16 cellular contexts compared by ENCODE assay signal in the genomic region with DNA sequence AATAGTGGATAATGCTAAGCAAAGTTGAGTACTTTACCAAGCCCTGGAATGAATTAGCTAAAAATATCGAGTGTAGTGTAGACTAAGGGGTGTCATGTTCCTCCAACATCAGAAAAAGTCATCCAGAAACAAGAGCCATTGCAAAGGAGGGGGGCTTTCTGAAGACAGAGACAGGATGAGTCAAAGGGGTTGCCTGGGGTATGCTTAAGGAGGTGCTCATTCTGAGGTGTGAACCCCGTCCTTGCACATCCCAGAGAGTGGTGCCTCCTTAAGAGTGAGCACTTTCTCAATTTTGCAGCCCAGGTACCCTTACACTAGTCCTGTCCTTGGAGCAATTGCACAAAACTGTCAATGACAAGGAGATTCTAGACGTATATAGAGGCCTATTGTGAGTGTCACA. TPM values are rescaled to one million over a fixed set of nuclear protein-coding genes. Genes with fewer than 3 reads are reported as not detected.
DNase-seq lines count a peak whose midpoint lies in the region; ATAC-seq and TF ChIP-seq lines count a peak whose summit lies in the region.
"Had no signal": no experiment of that assay in that cellular context is flagged by ENCODE, and none has a peak within 500 bp of the region (broad histone marks: within the 10 kb centered on the region; RNA-seq: fewer than 3 reads in every experiment).

No MANE protein-coding gene starts in this region.

- intact Hi-C loops in CD8-positive, alpha-beta T cell (cut with DNase I, micrococcal nuclease): no loop called here
- intact Hi-C loops in natural killer cell (cut with micrococcal nuclease): no loop called here
- intact Hi-C loops in heart right ventricle (cut with DNase I): no loop called here

- ATAC-seq in activated naive CD8-positive, alpha-beta T cell treated with anti-CD3 and anti-CD28 coated beads, Interleukin-2, amount 10 ng/mL, durations not matched to agents 7 days and 5 days (ENCODE audit: low read depth): no peak
- ATAC-seq in activated naive CD8-positive, alpha-beta T cell treated with anti-CD3 and anti-CD28 coated beads, Interleukin-2, amount 50 U/mL, for 24 hours: no peak
- ATAC-seq in CD8-positive, alpha-beta T cell: peak; percentile 29
- ATAC-seq in natural killer cell (peak; percentile 33 to 57 (median 42)), heart right ventricle (no peak), HG03442 (IDR thresholded peaks at IDR 0.05; ENCODE audit: unreplicated experiment) (no peak)

- no peak overlapping the region for H3K27ac ChIP-seq in CD8-positive, alpha-beta T cell (ENCODE audit: low read depth, low read length)
- no peak overlapping the region for H3K27ac ChIP-seq in heart right ventricle

- TF ChIP-seq CTCF in CD8-positive, alpha-beta T cell (IDR thresholded peaks at IDR 0.05): no peak
- TF ChIP-seq CTCF in natural killer cell (IDR thresholded peaks at IDR 0.05): no peak
- no peak for TF ChIP-seq CTCF in heart right ventricle (IDR thresholded peaks at IDR 0.05)

- CTCF ChIA-PET in CD8-positive, alpha-beta T cell (lab: Charles Lee): interaction anchor here (1.2 kb wide), 1 partner anchor 152 kb away, joined by 3 read pairs; no protein-coding TSS in a partner anchor

- H3K4me3 Mint-ChIP-seq in activated naive CD8-positive, alpha-beta T cell treated with anti-CD3 and anti-CD28 coated beads, Interleukin-2, amount 10 ng/mL, durations not matched to agents 7 days and 5 days: no peak overlapping the region
- no peak overlapping the region for H3K4me3 Mint-ChIP-seq in activated naive CD8-positive, alpha-beta T cell treated with anti-CD3 and anti-CD28 coated beads, Interleukin-2, amount 50 U/mL, for 24 hours
- H3K4me3 Mint-ChIP-seq in CD8-positive, alpha-beta T cell: no peak overlapping the region
- H3K4me3 Mint-ChIP-seq in natural killer cell: no peak overlapping the region
- H3K4me3 Mint-ChIP-seq: CD14-positive monocyte, H9 had no signal

- H3K4me1 ChIP-seq in CD8-positive, alpha-beta T cell (ENCODE audit: insufficient read depth, low read length): peaks cover 25% of the 10 kb centered on the region
- H3K4me1 ChIP-seq in heart right ventricle: peaks cover 0 to 20% (median 9%) of the 10 kb centered on the region in 9 donors
- H3K4me1 ChIP-seq: BE2C had no signal

- H3K9me3 Mint-ChIP-seq in activated naive CD8-positive, alpha-beta T cell treated with anti-CD3 and anti-CD28 coated beads, Interleukin-2, amount 10 ng/mL, durations not matched to agents 7 days and 5 days: peaks cover 2% of the 10 kb centered on the region
- no peaks in the 10 kb centered on the region for H3K9me3 Mint-ChIP-seq in activated naive CD8-positive, alpha-beta T cell treated with anti-CD3 and anti-CD28 coated beads, Interleukin-2, amount 50 U/mL, for 24 hours
- H3K9me3 Mint-ChIP-seq in CD8-positive, alpha-beta T cell: peaks cover 2% of the 10 kb centered on the region
- no peaks in the 10 kb centered on the region for H3K9me3 Mint-ChIP-seq in natural killer cell

- 52 to 92% methylated on average over 3 of the region's 3 CpGs for WGBS in heart right ventricle, 2 donors

- H3K4me1 Mint-ChIP-seq in activated naive CD8-positive, alpha-beta T cell treated with anti-CD3 and anti-CD28 coated beads, Interleukin-2, amount 10 ng/mL, durations not matched to agents 7 days and 5 days: peaks cover 1% of the 10 kb centered on the region
- peaks cover 8% of the 10 kb centered on the region for H3K4me1 Mint-ChIP-seq in activated naive CD8-positive, alpha-beta T cell treated with anti-CD3 and anti-CD28 coated beads, Interleukin-2, amount 50 U/mL, for 24 hours
- peaks cover 7% of the 10 kb centered on the region for H3K4me1 Mint-ChIP-seq in CD8-positive, alpha-beta T cell (ENCODE audit: low read depth)
- H3K4me1 Mint-ChIP-seq in natural killer cell: peaks cover 5 to 18% of the 10 kb centered on the region in 2 donors
- H3K4me1 Mint-ChIP-seq: CD4-positive, alpha-beta memory T cell; H9 had no signal

- H3K36me3 Mint-ChIP-seq in activated naive CD8-positive, alpha-beta T cell treated with anti-CD3 and anti-CD28 coated beads, Interleukin-2, amount 10 ng/mL, durations not matched to agents 7 days and 5 days: peaks cover 1% of the 10 kb centered on the region
- H3K36me3 Mint-ChIP-seq in activated naive CD8-positive, alpha-beta T cell treated with anti-CD3 and anti-CD28 coated beads, Interleukin-2, amount 50 U/mL, for 24 hours (ENCODE audit: low read depth): no peaks in the 10 kb centered on the region
- H3K36me3 Mint-ChIP-seq in CD8-positive, alpha-beta T cell: no peaks in the 10 kb centered on the region
- H3K36me3 Mint-ChIP-seq in natural killer cell: no peaks in the 10 kb centered on the region
- H3K36me3 Mint-ChIP-seq: CD14-positive monocyte; CD4-positive, alpha-beta memory T cell had no signal

- H3K27me3 Mint-ChIP-seq in activated naive CD8-positive, alpha-beta T cell treated with anti-CD3 and anti-CD28 coated beads, Interleukin-2, amount 10 ng/mL, durations not matched to agents 7 days and 5 days: peaks cover 4% of the 10 kb centered on the region
- H3K27me3 Mint-ChIP-seq in activated naive CD8-positive, alpha-beta T cell treated with anti-CD3 and anti-CD28 coated beads, Interleukin-2, amount 50 U/mL, for 24 hours: no peaks in the 10 kb centered on the region
- no peaks in the 10 kb centered on the region for H3K27me3 Mint-ChIP-seq in CD8-positive, alpha-beta T cell (ENCODE audit: low read depth)
- no peaks in the 10 kb centered on the region for H3K27me3 Mint-ChIP-seq in natural killer cell (ENCODE audit: low read depth in 2 of 2)

- H3K36me3 ChIP-seq in CD8-positive, alpha-beta T cell (ENCODE audit: insufficient read depth, low read length): no peaks in the 10 kb centered on the region
- H3K36me3 ChIP-seq in heart right ventricle: no peaks in the 10 kb centered on the region
- H3K36me3 ChIP-seq: BE2C had no signal

- no peak overlapping the region for H3K4me3 ChIP-seq in CD8-positive, alpha-beta T cell (ENCODE audit: low read depth, low read length)
- no peak overlapping the region for H3K4me3 ChIP-seq in heart right ventricle

- H3K9me3 ChIP-seq in CD8-positive, alpha-beta T cell (ENCODE audit: low read length): no peaks in the 10 kb centered on the region
- H3K9me3 ChIP-seq in heart right ventricle: peaks cover 0 to 4% (median 0%) of the 10 kb centered on the region in 11 donors
- H3K9me3 ChIP-seq: BE2C had no signal

- POLR2A ChIA-PET in activated naive CD8-positive, alpha-beta T cell treated with anti-CD3 and anti-CD28 coated beads, Interleukin-2, amount 10 ng/mL, durations not matched to agents 7 days and 5 days (lab: Charles Lee): no interaction called here
- POLR2A ChIA-PET in CD8-positive, alpha-beta T cell (lab: Charles Lee): no interaction called here

- H3K27ac Mint-ChIP-seq in activated naive CD8-positive, alpha-beta T cell treated with anti-CD3 and anti-CD28 coated beads, Interleukin-2, amount 10 ng/mL, durations not matched to agents 7 days and 5 days: peak overlapping the region; percentile 64
- no peak overlapping the region for H3K27ac Mint-ChIP-seq in activated naive CD8-positive, alpha-beta T cell treated with anti-CD3 and anti-CD28 coated beads, Interleukin-2, amount 50 U/mL, for 24 hours
- no peak overlapping the region for H3K27ac Mint-ChIP-seq in CD8-positive, alpha-beta T cell
- H3K27ac Mint-ChIP-seq in natural killer cell: no peak overlapping the region
- H3K27ac Mint-ChIP-seq: CD4-positive, alpha-beta memory T cell; H9 had no signal

- no peak for DNase-seq in activated naive CD8-positive, alpha-beta T cell treated with anti-CD3 and anti-CD28 coated beads, Interleukin-2, amount 10 ng/mL, durations not matched to agents 7 days and 5 days
- no peak for DNase-seq in activated naive CD8-positive, alpha-beta T cell treated with anti-CD3 and anti-CD28 coated beads, Interleukin-2, amount 50 U/mL, for 24 hours
- DNase-seq in CD8-positive, alpha-beta T cell: no peak
- DNase-seq in natural killer cell (no peak), heart right ventricle (no peak)
- DNase-seq: BE2C; Calu3; CD4-positive, alpha-beta memory T cell; DMS79 treated with DMSO at 0.1 percent for 48 hours; GF-D8; H9 had no signal

- H3K27me3 ChIP-seq in CD8-positive, alpha-beta T cell (ENCODE audit: insufficient read depth, low read length): no peaks in the 10 kb centered on the region
- H3K27me3 ChIP-seq in heart right ventricle: no peaks in the 10 kb centered on the region
- H3K27me3 ChIP-seq: BE2C had no signal

RNA-seq across cellular contexts. Expression of a gene that starts 43.1 kb away (rescaled TPM):
- total RNA-seq in activated naive CD8-positive, alpha-beta T cell treated with anti-CD3 and anti-CD28 coated beads, Interleukin-2, amount 10 ng/mL, durations not matched to agents 7 days and 5 days: not detected
- not detected for total RNA-seq in CD8-positive, alpha-beta T cell
- total RNA-seq in natural killer cell (not detected), heart right ventricle (100 to 1,000 TPM in 9 of 10 donors, 10 to 100 TPM in 1; 56.0 to 225 (median 180) TPM)
- 10 to 100 TPM in 1 of 2 donors, 1 to 10 TPM in 1; 3.6 to 23.0 TPM for polyA plus RNA-seq in heart right ventricle
- total RNA-seq: A172; Calu3; CD4-positive, alpha-beta memory T cell; H1; H9; HT-29 had no signal
- polyA plus RNA-seq: CD14-positive monocyte; CD4-positive, alpha-beta memory T cell; H1 had no signal

Comparison
In these comparisons a context has a peak if more than half of its experiments do, and no peak if none do; other contexts are left out.
1. ATAC-seq: peak in CD8-positive, alpha-beta T cell (single experiment) and natural killer cell (3 of 3); none in activated naive CD8-positive, alpha-beta T cell treated with anti-CD3 and anti-CD28 coated beads, Interleukin-2, amount 10 ng/mL, durations not matched to agents 7 days and 5 days (single experiment), activated naive CD8-positive, alpha-beta T cell treated with anti-CD3 and anti-CD28 coated beads, Interleukin-2, amount 50 U/mL, for 24 hours (single experiment), heart right ventricle (0 of 8) and HG03442 (single experiment).
2. RNA of a gene that starts 43.1 kb away (total RNA-seq): 56.0 to 225 TPM in heart right ventricle; not detected in activated naive CD8-positive, alpha-beta T cell treated with anti-CD3 and anti-CD28 coated beads, Interleukin-2, amount 10 ng/mL, durations not matched to agents 7 days and 5 days, not detected in CD8-positive, alpha-beta T cell and not detected in natural killer cell; every median in the first group is over 10 times any median in the second.